32 cellular contexts compared by ENCODE assay signal in genomic region chr7:97081901-97082300, GRCh38. TPM values are rescaled to one million over a fixed set of nuclear protein-coding genes. Genes with fewer than 3 reads are reported as not detected.
"Had no signal": no experiment of that assay in that cellular context is flagged by ENCODE, and none has a peak within 500 bp of the region (broad histone marks: within the 10 kb centered on the region; RNA-seq: fewer than 3 reads in every experiment).

No MANE protein-coding gene starts in this region.

- DNase-seq: heart left ventricle; hypothalamus; immature natural killer cell; kidney; left colon; left lung; lower lobe of right lung; mammary epithelial cell; mesenchymal stem cell; naive thymus-derived CD8-positive, alpha-beta T cell; occipital lobe; ovary; posterior cingulate gyrus; retina; right cardiac atrium; small intestine; stimulated activated CD4-positive, alpha-beta T cell treated with anti-CD3 and anti-CD28 coated beads, Interleukin-1b, Interleukin-23, amount 100 ng/mL, for 48 hours; stimulated activated CD4-positive, alpha-beta T cell treated with anti-CD3 and anti-CD28 coated beads, Interleukin-2, amount 100 ng/mL, for 48 hours; stimulated activated CD4-positive, alpha-beta T cell treated with anti-CD3 and anti-CD28 coated beads, Interleukin-4, amount 100 ng/mL, for 4 hours; stimulated activated CD8-positive, alpha-beta memory T cell treated with anti-CD3 and anti-CD28 coated beads, Interleukin-4, amount 100 ng/mL, for 48 hours; stimulated activated naive CD8-positive, alpha-beta T cell treated with anti-CD3 and anti-CD28 coated beads, Interleukin-15, Interleukin-2, amounts not matched to agents 100 U/mL and 50 U/mL, for 24 hours; stomach; tibial artery; trophoblast cell; upper lobe of right lung had no signal

- H3K4me1 ChIP-seq: heart left ventricle, left lung, lower lobe of right lung, prostate gland, stomach, tibial artery, upper lobe of right lung had no signal

- H3K27me3 ChIP-seq: ovary had no signal

- H3K36me3 ChIP-seq: heart left ventricle, left lung, lower lobe of right lung, neutrophil, ovary, prostate gland, stomach, thoracic aorta, tibial artery, upper lobe of right lung had no signal

- H3K9me3 ChIP-seq: heart left ventricle, left lung, lower lobe of right lung, neutrophil, ovary, prostate gland, stomach, thoracic aorta, tibial artery, upper lobe of right lung had no signal

- H3K27ac ChIP-seq: heart left ventricle, left lung, lower lobe of right lung, neutrophil, ovary, prostate gland, stomach, thoracic aorta, tibial artery, upper lobe of right lung had no signal

- ATAC-seq: heart left ventricle; left colon; left lung; lower lobe of right lung; naive thymus-derived CD8-positive, alpha-beta T cell; right cardiac atrium; sciatic nerve; stimulated activated memory B cell treated with anti-CD40 and anti-IgM and Interleukin-4, amounts not matched to agents 10 μg/mL and 1 μg/mL and 100 μg/mL, for 72 hours; stimulated activated naive CD8-positive, alpha-beta T cell treated with anti-CD3 and anti-CD28 coated beads, Interleukin-15, Interleukin-2, amounts not matched to agents 100 U/mL and 50 U/mL, for 24 hours; upper lobe of right lung had no signal

- H3K4me3 ChIP-seq: heart left ventricle, left lung, lower lobe of right lung, ovary, prostate gland, stomach, thoracic aorta, tibial artery, upper lobe of right lung had no signal

RNA-seq across cellular contexts. Expression of gene DLX5, which starts 57.3 kb away (rescaled TPM):
- total RNA-seq: left colon; liver; lower lobe of right lung; mucosa of gallbladder; naive thymus-derived CD8-positive, alpha-beta T cell; right cardiac atrium; upper lobe of right lung had no signal
